Comparison of ENCODE assay signal across 1 cellular context in genomic region chr10:96565774-96566173, GRCh38.
TF ChIP-seq lines count a peak whose summit lies in the region.

No MANE protein-coding gene starts in this region.

TF ChIP-seq in GM23338, 12 proteins besides CTCF, POLR2A, EP300 and RAD21 (continued from another document):
- TF ChIP-seq, protein P1, sequence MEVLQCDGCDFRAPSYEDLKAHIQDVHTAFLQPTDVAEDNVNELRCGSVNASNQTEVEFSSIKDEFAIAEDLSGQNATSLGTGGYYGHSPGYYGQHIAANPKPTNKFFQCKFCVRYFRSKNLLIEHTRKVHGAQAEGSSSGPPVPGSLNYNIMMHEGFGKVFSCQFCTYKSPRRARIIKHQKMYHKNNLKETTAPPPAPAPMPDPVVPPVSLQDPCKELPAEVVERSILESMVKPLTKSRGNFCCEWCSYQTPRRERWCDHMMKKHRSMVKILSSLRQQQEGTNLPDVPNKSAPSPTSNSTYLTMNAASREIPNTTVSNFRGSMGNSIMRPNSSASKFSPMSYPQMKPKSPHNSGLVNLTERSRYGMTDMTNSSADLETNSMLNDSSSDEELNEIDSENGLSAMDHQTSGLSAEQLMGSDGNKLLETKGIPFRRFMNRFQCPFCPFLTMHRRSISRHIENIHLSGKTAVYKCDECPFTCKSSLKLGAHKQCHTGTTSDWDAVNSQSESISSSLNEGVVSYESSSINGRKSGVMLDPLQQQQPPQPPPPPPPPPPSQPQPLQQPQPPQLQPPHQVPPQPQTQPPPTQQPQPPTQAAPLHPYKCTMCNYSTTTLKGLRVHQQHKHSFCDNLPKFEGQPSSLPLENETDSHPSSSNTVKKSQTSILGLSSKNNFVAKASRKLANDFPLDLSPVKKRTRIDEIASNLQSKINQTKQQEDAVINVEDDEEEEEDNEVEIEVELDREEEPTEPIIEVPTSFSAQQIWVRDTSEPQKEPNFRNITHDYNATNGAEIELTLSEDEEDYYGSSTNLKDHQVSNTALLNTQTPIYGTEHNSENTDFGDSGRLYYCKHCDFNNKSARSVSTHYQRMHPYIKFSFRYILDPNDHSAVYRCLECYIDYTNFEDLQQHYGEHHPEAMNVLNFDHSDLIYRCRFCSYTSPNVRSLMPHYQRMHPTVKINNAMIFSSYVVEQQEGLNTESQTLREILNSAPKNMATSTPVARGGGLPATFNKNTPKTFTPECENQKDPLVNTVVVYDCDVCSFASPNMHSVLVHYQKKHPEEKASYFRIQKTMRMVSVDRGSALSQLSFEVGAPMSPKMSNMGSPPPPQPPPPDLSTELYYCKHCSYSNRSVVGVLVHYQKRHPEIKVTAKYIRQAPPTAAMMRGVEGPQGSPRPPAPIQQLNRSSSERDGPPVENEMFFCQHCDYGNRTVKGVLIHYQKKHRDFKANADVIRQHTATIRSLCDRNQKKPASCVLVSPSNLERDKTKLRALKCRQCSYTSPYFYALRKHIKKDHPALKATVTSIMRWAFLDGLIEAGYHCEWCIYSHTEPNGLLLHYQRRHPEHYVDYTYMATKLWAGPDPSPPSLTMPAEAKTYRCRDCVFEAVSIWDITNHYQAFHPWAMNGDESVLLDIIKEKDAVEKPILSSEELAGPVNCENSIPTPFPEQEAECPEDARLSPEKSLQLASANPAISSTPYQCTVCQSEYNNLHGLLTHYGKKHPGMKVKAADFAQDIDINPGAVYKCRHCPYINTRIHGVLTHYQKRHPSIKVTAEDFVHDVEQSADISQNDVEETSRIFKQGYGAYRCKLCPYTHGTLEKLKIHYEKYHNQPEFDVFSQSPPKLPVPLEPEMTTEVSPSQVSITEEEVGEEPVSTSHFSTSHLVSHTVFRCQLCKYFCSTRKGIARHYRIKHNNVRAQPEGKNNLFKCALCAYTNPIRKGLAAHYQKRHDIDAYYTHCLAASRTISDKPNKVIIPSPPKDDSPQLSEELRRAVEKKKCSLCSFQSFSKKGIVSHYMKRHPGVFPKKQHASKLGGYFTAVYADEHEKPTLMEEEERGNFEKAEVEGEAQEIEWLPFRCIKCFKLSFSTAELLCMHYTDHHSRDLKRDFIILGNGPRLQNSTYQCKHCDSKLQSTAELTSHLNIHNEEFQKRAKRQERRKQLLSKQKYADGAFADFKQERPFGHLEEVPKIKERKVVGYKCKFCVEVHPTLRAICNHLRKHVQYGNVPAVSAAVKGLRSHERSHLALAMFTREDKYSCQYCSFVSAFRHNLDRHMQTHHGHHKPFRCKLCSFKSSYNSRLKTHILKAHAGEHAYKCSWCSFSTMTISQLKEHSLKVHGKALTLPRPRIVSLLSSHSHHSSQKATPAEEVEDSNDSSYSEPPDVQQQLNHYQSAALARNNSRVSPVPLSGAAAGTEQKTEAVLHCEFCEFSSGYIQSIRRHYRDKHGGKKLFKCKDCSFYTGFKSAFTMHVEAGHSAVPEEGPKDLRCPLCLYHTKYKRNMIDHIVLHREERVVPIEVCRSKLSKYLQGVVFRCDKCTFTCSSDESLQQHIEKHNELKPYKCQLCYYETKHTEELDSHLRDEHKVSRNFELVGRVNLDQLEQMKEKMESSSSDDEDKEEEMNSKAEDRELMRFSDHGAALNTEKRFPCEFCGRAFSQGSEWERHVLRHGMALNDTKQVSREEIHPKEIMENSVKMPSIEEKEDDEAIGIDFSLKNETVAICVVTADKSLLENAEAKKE (CRISPR knock-in tag; IDR thresholded peaks at IDR 0.05) = no peak
